Comparison of ENCODE assay signal across 11 cellular contexts in genomic region chr1:100569888-100570287, GRCh38. TPM values are rescaled to one million over a fixed set of nuclear protein-coding genes. Genes with fewer than 3 reads are reported as not detected.
"Had no signal": no experiment of that assay in that cellular context is flagged by ENCODE, and none has a peak within 500 bp of the region (broad histone marks: within the 10 kb centered on the region; RNA-seq: fewer than 3 reads in every experiment).

No MANE protein-coding gene starts in this region.

- DNase-seq: GM23248, GOT3, H7, H9, HCEC 1CT, HFFc6 had no signal

- H3K4me1 ChIP-seq: HAP-1 had no signal

- H3K9me3 ChIP-seq: HAP-1 had no signal

- ATAC-seq: GM23338, HCT116 had no signal

- H3K4me2 ChIP-seq: GM23338 had no signal

- H3K9ac ChIP-seq: GM23248 had no signal

- H3K27ac ChIP-seq: GM23248 had no signal

- FAIRE-seq: H1, H54 had no signal

- H3K36me3 ChIP-seq: HAP-1 had no signal

- H2AFZ ChIP-seq: GM23248, GM23338 had no signal

- H3K4me3 ChIP-seq: GM23248, GM23338, HAP-1 had no signal

RNA-seq across cellular contexts. Expression of gene GPR88, which starts 31.9 kb away (rescaled TPM):
- total RNA-seq: H1, H7, H9, HFFc6 had no signal
- polyA plus RNA-seq: GM23248, GM23338, H1 had no signal
